1 cellular context compared by ENCODE assay signal in genomic region chr13:23608138-23608537, GRCh38.
TF ChIP-seq lines count a peak whose summit lies in the region.

No MANE protein-coding gene starts in this region.

TF ChIP-seq in HepG2, 621 proteins besides CTCF, POLR2A, EP300 and RAD21:
- TF ChIP-seq ZNF569 (CRISPR knock-in tag; IDR thresholded peaks at IDR 0.05; ENCODE audit: borderline replicate concordance), result no peak
- no peak for TF ChIP-seq FUBP1 (CRISPR knock-in tag; IDR thresholded peaks at IDR 0.05; ENCODE audit: borderline replicate concordance)
- no peak for TF ChIP-seq ONECUT2 (CRISPR knock-in tag; IDR thresholded peaks at IDR 0.05)
- TF ChIP-seq, protein P1, sequence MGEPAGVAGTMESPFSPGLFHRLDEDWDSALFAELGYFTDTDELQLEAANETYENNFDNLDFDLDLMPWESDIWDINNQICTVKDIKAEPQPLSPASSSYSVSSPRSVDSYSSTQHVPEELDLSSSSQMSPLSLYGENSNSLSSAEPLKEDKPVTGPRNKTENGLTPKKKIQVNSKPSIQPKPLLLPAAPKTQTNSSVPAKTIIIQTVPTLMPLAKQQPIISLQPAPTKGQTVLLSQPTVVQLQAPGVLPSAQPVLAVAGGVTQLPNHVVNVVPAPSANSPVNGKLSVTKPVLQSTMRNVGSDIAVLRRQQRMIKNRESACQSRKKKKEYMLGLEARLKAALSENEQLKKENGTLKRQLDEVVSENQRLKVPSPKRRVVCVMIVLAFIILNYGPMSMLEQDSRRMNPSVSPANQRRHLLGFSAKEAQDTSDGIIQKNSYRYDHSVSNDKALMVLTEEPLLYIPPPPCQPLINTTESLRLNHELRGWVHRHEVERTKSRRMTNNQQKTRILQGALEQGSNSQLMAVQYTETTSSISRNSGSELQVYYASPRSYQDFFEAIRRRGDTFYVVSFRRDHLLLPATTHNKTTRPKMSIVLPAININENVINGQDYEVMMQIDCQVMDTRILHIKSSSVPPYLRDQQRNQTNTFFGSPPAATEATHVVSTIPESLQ (CRISPR knock-in tag; conservative IDR thresholded peaks at IDR 0.05), result no peak
- no peak for TF ChIP-seq ZNF580 (CRISPR knock-in tag; IDR thresholded peaks at IDR 0.05; ENCODE audit: borderline replicate concordance, low read depth)
- no peak for TF ChIP-seq PAF1 (CRISPR knock-in tag; IDR thresholded peaks at IDR 0.05)
- no peak for TF ChIP-seq ZZZ3 (CRISPR knock-in tag; IDR thresholded peaks at IDR 0.05; ENCODE audit: borderline replicate concordance)
- no peak for TF ChIP-seq CEBPG (CRISPR knock-in tag; IDR thresholded peaks at IDR 0.05)
- TF ChIP-seq ZNF362 (CRISPR knock-in tag; IDR thresholded peaks at IDR 0.05; ENCODE audit: borderline replicate concordance), result no peak
- TF ChIP-seq MED8 (CRISPR knock-in tag; IDR thresholded peaks at IDR 0.05; ENCODE audit: insufficient replicate concordance), result no peak
- TF ChIP-seq NFE2L1 (CRISPR knock-in tag; IDR thresholded peaks at IDR 0.05; ENCODE audit: borderline replicate concordance), result no peak
- TF ChIP-seq, protein P2, sequence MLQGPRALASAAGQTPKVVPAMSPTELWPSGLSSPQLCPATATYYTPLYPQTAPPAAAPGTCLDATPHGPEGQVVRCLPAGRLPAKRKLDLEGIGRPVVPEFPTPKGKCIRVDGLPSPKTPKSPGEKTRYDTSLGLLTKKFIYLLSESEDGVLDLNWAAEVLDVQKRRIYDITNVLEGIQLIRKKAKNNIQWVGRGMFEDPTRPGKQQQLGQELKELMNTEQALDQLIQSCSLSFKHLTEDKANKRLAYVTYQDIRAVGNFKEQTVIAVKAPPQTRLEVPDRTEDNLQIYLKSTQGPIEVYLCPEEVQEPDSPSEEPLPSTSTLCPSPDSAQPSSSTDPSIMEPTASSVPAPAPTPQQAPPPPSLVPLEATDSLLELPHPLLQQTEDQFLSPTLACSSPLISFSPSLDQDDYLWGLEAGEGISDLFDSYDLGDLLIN (CRISPR knock-in tag; IDR thresholded peaks at IDR 0.05; ENCODE audit: borderline replicate concordance), result no peak
- no peak for TF ChIP-seq ZNF224 (CRISPR knock-in tag; IDR thresholded peaks at IDR 0.05)
- no peak for TF ChIP-seq ZSCAN31 (CRISPR knock-in tag; IDR thresholded peaks at IDR 0.05; ENCODE audit: low read depth)
- TF ChIP-seq CHD4 (IDR thresholded peaks at IDR 0.05; ENCODE audit: borderline replicate concordance, low read length), result no peak
- TF ChIP-seq KLF11 (CRISPR knock-in tag; IDR thresholded peaks at IDR 0.05), result no peak
- no peak for TF ChIP-seq ZSCAN21 (CRISPR knock-in tag; IDR thresholded peaks at IDR 0.05; ENCODE audit: borderline replicate concordance)
